ENCODE assay signal across 8 cellular contexts in the genomic region with DNA sequence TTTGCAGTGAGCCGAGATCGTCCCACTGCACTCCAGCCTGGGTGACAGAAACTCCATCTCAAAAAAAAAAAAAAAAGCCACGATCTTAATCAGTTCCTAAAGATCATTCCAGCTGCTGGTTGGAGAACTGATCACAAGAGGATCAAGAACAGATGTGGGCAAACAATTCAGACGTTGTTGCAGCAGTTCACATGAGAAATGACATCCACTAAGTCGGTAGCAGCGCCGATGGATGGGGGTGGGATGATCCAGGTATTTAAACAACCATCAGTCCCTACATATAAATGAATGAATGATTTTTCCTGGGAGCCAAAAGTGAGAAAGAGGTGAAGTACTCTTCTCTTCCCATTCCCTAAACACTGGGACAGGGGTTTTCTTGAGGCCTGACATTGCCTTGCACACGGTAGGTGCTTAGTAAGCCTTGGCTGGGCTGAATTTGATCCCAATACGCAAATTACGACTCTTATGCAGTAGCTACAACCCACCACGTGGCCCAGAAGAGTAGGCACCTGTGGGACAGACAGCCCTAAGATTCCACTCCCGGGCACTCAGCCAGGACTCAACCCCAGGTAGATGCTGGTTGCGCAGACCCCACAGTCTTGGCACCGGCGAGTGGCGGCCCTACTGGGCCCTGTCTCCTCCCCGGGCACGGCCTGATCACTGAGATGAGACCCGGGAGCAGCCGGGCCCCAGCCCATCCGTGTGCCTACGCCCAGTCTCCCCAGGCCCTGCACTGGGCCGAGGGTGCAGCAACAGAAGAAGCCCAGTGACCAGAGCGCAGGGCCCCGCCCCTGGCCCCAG. TPM values are rescaled to one million over a fixed set of nuclear protein-coding genes. Genes with fewer than 3 reads are reported as not detected.
DNase-seq lines count a peak whose midpoint lies in the region; ATAC-seq and TF ChIP-seq lines count a peak whose summit lies in the region.

No MANE protein-coding gene starts in this region.

- H3K27me3 Mint-ChIP-seq in naive thymus-derived CD4-positive, alpha-beta T cell = peaks cover 0 to 3% (median 0%) of the 10 kb centered on the region in 5 donors

- no peaks in the 10 kb centered on the region for H3K9me3 ChIP-seq in SJSA1 (replicated peaks)
- no peaks in the 10 kb centered on the region for H3K9me3 ChIP-seq in naive thymus-derived CD4-positive, alpha-beta T cell (ENCODE audit: control insufficient read depth in 2 of 3, low read length in 3 of 3)

- H3K36me3 Mint-ChIP-seq in naive thymus-derived CD4-positive, alpha-beta T cell = peaks cover 0 to 23% (median 12%) of the 10 kb centered on the region in 5 donors

- TF ChIP-seq CTCF in dorsolateral prefrontal cortex (IDR thresholded peaks at IDR 0.05 in 54 of 56, conservative IDR thresholded peaks at IDR 0.05 in 2 of 56; ENCODE audit: low read depth in 1 of 56, partially characterized antibody in 56 of 56) = peak in 2 of 56 donors; percentile 6 to 7

- DNase-seq in activated CD8-positive, alpha-beta memory T cell treated with anti-CD3 and anti-CD28 coated beads, Interleukin-2, amount 50 U/mL, for 4 hours = peak; percentile 49
- DNase-seq in activated CD8-positive, alpha-beta memory T cell treated with anti-CD3 and anti-CD28 coated beads for 24 hours = no peak
- DNase-seq in SJSA1 (ENCODE audit: low read depth in 1 of 2, low spot score in 2 of 2) = peak in 1 of 2 experiments; percentile 43
- DNase-seq in dorsolateral prefrontal cortex = peak in 3 of 10 donors; percentile 37 to 42 (median 38)
- DNase-seq in naive thymus-derived CD4-positive, alpha-beta T cell = peak in 5 of 9 donors; percentile 59 to 68 (median 63)
- DNase-seq in CD1c-positive myeloid dendritic cell (ENCODE audit: extremely low spot score) = no peak
- no peak for DNase-seq in 8988T

- peak overlapping the region; percentile 90 to 98 (median 92) for H3K4me3 Mint-ChIP-seq in naive thymus-derived CD4-positive, alpha-beta T cell

- ATAC-seq in HG03097 (IDR thresholded peaks at IDR 0.05; ENCODE audit: low FRiP score, unreplicated experiment) = peak; percentile 14
- ATAC-seq in naive thymus-derived CD4-positive, alpha-beta T cell = peak; percentile 33

- H3K4me1 Mint-ChIP-seq in naive thymus-derived CD4-positive, alpha-beta T cell = peaks cover 26 to 61% (median 47%) of the 10 kb centered on the region in 7 donors

- H3K27ac Mint-ChIP-seq in naive thymus-derived CD4-positive, alpha-beta T cell = peak overlapping the region; percentile 95 to 98 (median 96)

- intact Hi-C loops in dorsolateral prefrontal cortex (cut with DNase I) = loop anchor here (2.0 to 10.0 kb wide), 2 partner anchors 72 to 216 kb away; partner anchors contain the start of genes EIF4B (in 1 of the 2), MYG1 (in 1 of the 2) and PFDN5 (in 1 of the 2)
- intact Hi-C loops in naive thymus-derived CD4-positive, alpha-beta T cell (cut with micrococcal nuclease) = loop anchor here (1.0 to 2.0 kb wide), 8 partner anchors 12 to 374 kb away; partner anchors contain the start of genes CSAD (in 2 of the 2), EIF4B (in 2 of the 2), ZNF740 (in 2 of the 2) and ESPL1 (in 1 of the 2)

- peaks cover 32% of the 10 kb centered on the region for H3K36me3 ChIP-seq in SJSA1
- H3K36me3 ChIP-seq in naive thymus-derived CD4-positive, alpha-beta T cell (ENCODE audit: control insufficient read depth in 2 of 3, insufficient read depth in 3 of 3, low read length in 3 of 3) = peaks cover 0 to 42% (median 7%) of the 10 kb centered on the region in 3 experiments

- POLR2A ChIA-PET in naive thymus-derived CD4-positive, alpha-beta T cell (lab: Charles Lee) = interaction anchor here (0.6 to 4.2 kb wide), 22 partner anchors 8 to 422 kb away, joined by 3 to 35 read pairs (median 6); partner anchors contain the start of genes AAAS, CSAD, EIF4B and IGFBP6

- CTCF ChIA-PET in naive thymus-derived CD4-positive, alpha-beta T cell (lab: Charles Lee) = interaction anchor here (0.6 to 4.9 kb wide), 8 partner anchors 12 to 1122 kb away, joined by 3 to 38 read pairs (median 4); partner anchors contain the start of gene IGFBP6

- peaks cover 26% of the 10 kb centered on the region for H3K4me1 ChIP-seq in SJSA1 (replicated peaks)
- peaks cover 10 to 14% of the 10 kb centered on the region in 2 donors for H3K4me1 ChIP-seq in naive thymus-derived CD4-positive, alpha-beta T cell (ENCODE audit: control insufficient read depth in 2 of 2, insufficient read depth in 2 of 2, low read length in 2 of 2)

- H3K4me3 ChIP-seq in SJSA1 = peak overlapping the region; percentile 51
- peak overlapping the region; percentile 53 to 98 (median 89) for H3K4me3 ChIP-seq in dorsolateral prefrontal cortex
- H3K4me3 ChIP-seq in naive thymus-derived CD4-positive, alpha-beta T cell (ENCODE audit: low read length) = peak overlapping the region; percentile 95

- no peaks in the 10 kb centered on the region for H3K27me3 ChIP-seq in SJSA1 (replicated peaks)
- H3K27me3 ChIP-seq in dorsolateral prefrontal cortex = no peaks in the 10 kb centered on the region
- no peaks in the 10 kb centered on the region for H3K27me3 ChIP-seq in naive thymus-derived CD4-positive, alpha-beta T cell (ENCODE audit: control insufficient read depth in 2 of 2, insufficient read depth in 2 of 2, low read length in 2 of 2)

- no peaks in the 10 kb centered on the region for H3K9me3 Mint-ChIP-seq in naive thymus-derived CD4-positive, alpha-beta T cell

- H3K27ac ChIP-seq in SJSA1 (peak overlapping the region; percentile 14; the same call in 1 of the 2 replicates), dorsolateral prefrontal cortex (peak overlapping the region; percentile 34 to 98 (median 91))
- H3K27ac ChIP-seq in naive thymus-derived CD4-positive, alpha-beta T cell (ENCODE audit: low read depth, low read length) = peak overlapping the region; percentile 93

RNA-seq across cellular contexts. Expression of gene SPRYD3, which starts 0.6 kb away (rescaled TPM):
- 18.3 and 18.6 TPM in 2 replicates for total RNA-seq in SJSA1 (2014; rRNA removed; shearing (Covaris generic))
- total RNA-seq in dorsolateral prefrontal cortex = 100 to 1,000 TPM in 119 of 120 experiments, 10 to 100 TPM in 1; 74.6 to 263 (median 181) TPM
- 10 to 100 TPM; 33.0 to 48.0 (median 36.4) TPM for total RNA-seq in naive thymus-derived CD4-positive, alpha-beta T cell
- 10 to 100 TPM; 48.5 to 57.6 TPM for polyA plus RNA-seq in naive thymus-derived CD4-positive, alpha-beta T cell

RNA-seq across cellular contexts. Expression of gene IGFBP6, which starts 18.8 kb away (rescaled TPM):
- total RNA-seq in SJSA1 (2014; rRNA removed; shearing (Covaris generic)) = 58.0 and 64.5 TPM in 2 replicates
- total RNA-seq in dorsolateral prefrontal cortex = 10 to 100 TPM in 119 of 120 experiments, 1 to 10 TPM in 1; 9.9 to 54.8 (median 21.6) TPM
- total RNA-seq in naive thymus-derived CD4-positive, alpha-beta T cell = under 1 TPM in 3 of 5 experiments, not detected in 2; 0.34 to 0.56 (median 0.54) TPM
- polyA plus RNA-seq in naive thymus-derived CD4-positive, alpha-beta T cell = under 1 TPM; 0.41 to 0.81 TPM

RNA-seq across cellular contexts. Expression of gene SOAT2, which starts 24.7 kb away (rescaled TPM):
- not detected in 2 replicates for total RNA-seq in SJSA1 (2014; rRNA removed; shearing (Covaris generic))
- total RNA-seq in dorsolateral prefrontal cortex = under 1 TPM in 4 of 120 experiments, not detected in 116; 0.20 to 0.47 (median 0.30) TPM
- total RNA-seq in naive thymus-derived CD4-positive, alpha-beta T cell = under 1 TPM in 4 of 5 experiments, not detected in 1; 0.35 to 0.69 (median 0.51) TPM
- under 1 TPM in 1 of 2 donors, not detected in 1; 0.31 TPM for polyA plus RNA-seq in naive thymus-derived CD4-positive, alpha-beta T cell

RNA-seq across cellular contexts. Expression of gene TNS2, which starts 28.8 kb away (rescaled TPM):
- 8.8 and 18.4 TPM in 2 replicates for total RNA-seq in SJSA1 (2014; rRNA removed; shearing (Covaris generic))
- total RNA-seq in dorsolateral prefrontal cortex = 100 to 1,000 TPM in 57 of 120 experiments, 10 to 100 TPM in 63; 51.8 to 194 (median 96.4) TPM
- 1 to 10 TPM in 4 of 5 experiments, under 1 TPM in 1; 0.73 to 4.4 (median 2.5) TPM for total RNA-seq in naive thymus-derived CD4-positive, alpha-beta T cell
- polyA plus RNA-seq in naive thymus-derived CD4-positive, alpha-beta T cell = under 1 TPM; 0.26 to 0.30 TPM

Comparison
In these comparisons a context has a peak if more than half of its experiments do, and no peak if none do; other contexts are left out.
1. DNase-seq: peak in activated CD8-positive, alpha-beta memory T cell treated with anti-CD3 and anti-CD28 coated beads, Interleukin-2, amount 50 U/mL, for 4 hours (single experiment) and naive thymus-derived CD4-positive, alpha-beta T cell (5 of 9); none in activated CD8-positive, alpha-beta memory T cell treated with anti-CD3 and anti-CD28 coated beads for 24 hours (single experiment), CD1c-positive myeloid dendritic cell (single experiment) and 8988T (single experiment).
2. H3K27ac ChIP-seq: peak in every context shown above with its lines; median percentile 93 in naive thymus-derived CD4-positive, alpha-beta T cell; 91 in dorsolateral prefrontal cortex; 14 in SJSA1.
3. RNA of gene IGFBP6, which starts 18.8 kb away (total RNA-seq): 58.0 to 64.5 TPM in SJSA1 and 9.9 to 54.8 TPM in dorsolateral prefrontal cortex; 0.34 to 0.56 TPM in naive thymus-derived CD4-positive, alpha-beta T cell; every median in the first group is over 4 times any median in the second.
4. Peak in every context shown above with its lines, with median percentiles within 50 percentile points of each other: H3K4me3 ChIP-seq.